In genomic region chr15:67823371-67824156, GRCh38 we compare ENCODE assay signal across 10 cellular contexts. TPM values are rescaled to one million over a fixed set of nuclear protein-coding genes. Genes with fewer than 3 reads are reported as not detected.
DNase-seq lines count a peak whose midpoint lies in the region; ATAC-seq lines count a peak whose summit lies in the region.
"Had no signal": no experiment of that assay in that cellular context is flagged by ENCODE, and none has a peak within 500 bp of the region (broad histone marks: within the 10 kb centered on the region; RNA-seq: fewer than 3 reads in every experiment).

No MANE protein-coding gene starts in this region.

- H3K36me3 ChIP-seq in effector memory CD4-positive, alpha-beta T cell (ENCODE audit: control insufficient read depth, insufficient read depth, low read length), result no peaks in the 10 kb centered on the region
- H3K36me3 ChIP-seq: SJSA1 had no signal

- ATAC-seq in stimulated activated memory B cell treated with anti-CD40 and anti-IgM and Interleukin-4, amounts not matched to agents 10 μg/mL and 1 μg/mL and 100 μg/mL, for 72 hours, result no peak
- no peak for ATAC-seq in GM21717 (IDR thresholded peaks at IDR 0.05; ENCODE audit: unreplicated experiment)

- H3K27me3 Mint-ChIP-seq in dendritic cell treated with granulocyte-macrophage colony-stimulating factor and Interleukin-4, amounts not matched to agents 40 ng/mL and 50 ng/mL, for 4 days, result peaks cover 85% of the 10 kb centered on the region
- peaks cover 85% of the 10 kb centered on the region for H3K27me3 Mint-ChIP-seq in stimulated activated memory B cell treated with anti-CD40 and anti-IgM and Interleukin-4, amounts not matched to agents 10 μg/mL and 1 μg/mL and 100 μg/mL, for 72 hours

- H3K4me1 ChIP-seq in effector memory CD4-positive, alpha-beta T cell (ENCODE audit: control insufficient read depth, insufficient read depth, low read length, poor library complexity, severe bottlenecking), result peaks cover 59% of the 10 kb centered on the region

- no peak overlapping the region for H3K4me3 ChIP-seq in effector memory CD4-positive, alpha-beta T cell (ENCODE audit: insufficient read depth, low read depth, low read length, poor library complexity, severe bottlenecking)
- H3K4me3 ChIP-seq: lung, SJSA1 had no signal

- H3K27me3 ChIP-seq in effector memory CD4-positive, alpha-beta T cell (replicated peaks; ENCODE audit: control insufficient read depth, insufficient read depth, low read length, poor library complexity, severe bottlenecking), result peaks cover 90% of the 10 kb centered on the region

- no peaks in the 10 kb centered on the region for H3K9me3 ChIP-seq in effector memory CD4-positive, alpha-beta T cell (ENCODE audit: control insufficient read depth, low read length)

- H3K4me1 Mint-ChIP-seq in dendritic cell treated with granulocyte-macrophage colony-stimulating factor and Interleukin-4, amounts not matched to agents 40 ng/mL and 50 ng/mL, for 4 days (ENCODE audit: low read depth), result peaks cover 74% of the 10 kb centered on the region
- H3K4me1 Mint-ChIP-seq in stimulated activated memory B cell treated with anti-CD40 and anti-IgM and Interleukin-4, amounts not matched to agents 10 μg/mL and 1 μg/mL and 100 μg/mL, for 72 hours, result peaks cover 61% of the 10 kb centered on the region

- DNase-seq in activated CD8-positive, alpha-beta memory T cell treated with anti-CD3 and anti-CD28 coated beads for 24 hours, result peak; percentile 61
- DNase-seq in activated CD8-positive, alpha-beta memory T cell treated with anti-CD3 and anti-CD28 coated beads, Interleukin-2, amount 50 U/mL, for 48 hours, result no peak
- peak; percentile 6 for DNase-seq in NCI-H748 treated with DMSO at 0.1 percent for 48 hours (lab: John Stamatoyannopoulos, UW)
- DNase-seq in mesenteric fat pad (ENCODE audit: low spot score), result no peak
- DNase-seq in effector memory CD4-positive, alpha-beta T cell, result no peak

- H3K9me3 Mint-ChIP-seq in dendritic cell treated with granulocyte-macrophage colony-stimulating factor and Interleukin-4, amounts not matched to agents 40 ng/mL and 50 ng/mL, for 4 days, result no peaks in the 10 kb centered on the region
- peaks cover 3% of the 10 kb centered on the region for H3K9me3 Mint-ChIP-seq in stimulated activated memory B cell treated with anti-CD40 and anti-IgM and Interleukin-4, amounts not matched to agents 10 μg/mL and 1 μg/mL and 100 μg/mL, for 72 hours

- intact Hi-C loops in dendritic cell treated with granulocyte-macrophage colony-stimulating factor and Interleukin-4, amounts not matched to agents 40 ng/mL and 50 ng/mL, for 4 days (cut with micrococcal nuclease), result no loop called here

- H3K36me3 Mint-ChIP-seq in dendritic cell treated with granulocyte-macrophage colony-stimulating factor and Interleukin-4, amounts not matched to agents 40 ng/mL and 50 ng/mL, for 4 days (ENCODE audit: low read depth), result no peaks in the 10 kb centered on the region
- peaks cover 4% of the 10 kb centered on the region for H3K36me3 Mint-ChIP-seq in stimulated activated memory B cell treated with anti-CD40 and anti-IgM and Interleukin-4, amounts not matched to agents 10 μg/mL and 1 μg/mL and 100 μg/mL, for 72 hours

- peak overlapping the region; percentile 79 for H3K4me3 Mint-ChIP-seq in dendritic cell treated with granulocyte-macrophage colony-stimulating factor and Interleukin-4, amounts not matched to agents 40 ng/mL and 50 ng/mL, for 4 days
- H3K4me3 Mint-ChIP-seq in stimulated activated memory B cell treated with anti-CD40 and anti-IgM and Interleukin-4, amounts not matched to agents 10 μg/mL and 1 μg/mL and 100 μg/mL, for 72 hours, result peak overlapping the region; percentile 69

- H3K27ac Mint-ChIP-seq in dendritic cell treated with granulocyte-macrophage colony-stimulating factor and Interleukin-4, amounts not matched to agents 40 ng/mL and 50 ng/mL, for 4 days, result no peak overlapping the region
- peak overlapping the region; percentile 38 for H3K27ac Mint-ChIP-seq in stimulated activated memory B cell treated with anti-CD40 and anti-IgM and Interleukin-4, amounts not matched to agents 10 μg/mL and 1 μg/mL and 100 μg/mL, for 72 hours

- H3K27ac ChIP-seq in effector memory CD4-positive, alpha-beta T cell (ENCODE audit: insufficient read depth, low read length, poor library complexity, severe bottlenecking), result no peak overlapping the region
- H3K27ac ChIP-seq: SJSA1 had no signal

RNA-seq across cellular contexts. Expression of gene SKOR1, which starts 1.7 kb away (rescaled TPM):
- 0.26 TPM for total RNA-seq in mesenteric fat pad
- total RNA-seq: SJSA1 had no signal

RNA-seq across cellular contexts. Expression of gene RNU6-1, which starts 16.3 kb away (rescaled TPM):
- not detected for total RNA-seq in mesenteric fat pad
- total RNA-seq: lung, SJSA1 had no signal

Comparison
In these comparisons a context has a peak if more than half of its experiments do, and no peak if none do; other contexts are left out.
1. DNase-seq: peak in activated CD8-positive, alpha-beta memory T cell treated with anti-CD3 and anti-CD28 coated beads for 24 hours (single experiment) and NCI-H748 treated with DMSO at 0.1 percent for 48 hours (single experiment); none in activated CD8-positive, alpha-beta memory T cell treated with anti-CD3 and anti-CD28 coated beads, Interleukin-2, amount 50 U/mL, for 48 hours (single experiment), mesenteric fat pad (single experiment) and effector memory CD4-positive, alpha-beta T cell (0 of 3).